Comparison of ENCODE assay signal across 30 cellular contexts in the genomic region with DNA sequence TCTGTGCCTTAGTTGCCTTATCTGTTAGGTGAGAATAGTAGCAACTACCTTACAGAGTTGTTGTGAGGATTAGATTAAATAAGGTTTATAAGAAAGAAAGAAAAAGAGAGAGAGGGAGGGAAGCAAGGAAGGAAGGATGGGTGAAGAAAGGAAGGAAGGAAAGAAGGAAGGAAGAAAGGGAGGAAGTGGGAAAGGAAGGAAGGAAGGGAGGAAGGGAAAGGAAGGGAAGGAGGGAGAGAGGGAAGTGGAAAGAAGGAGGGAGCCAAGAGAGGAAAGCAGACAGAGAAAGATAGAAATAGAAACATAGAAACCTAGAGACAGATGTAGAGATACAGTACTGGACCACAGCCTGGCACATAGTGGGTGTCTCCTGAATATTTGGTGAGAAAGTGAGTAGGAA.
"Had no signal": no experiment of that assay in that cellular context is flagged by ENCODE, and none has a peak within 500 bp of the region (broad histone marks: within the 10 kb centered on the region; RNA-seq: fewer than 3 reads in every experiment).

No MANE protein-coding gene starts in this region.

- H3K27ac ChIP-seq: adrenal gland, ascending aorta, body of pancreas, brain microvascular endothelial cell, breast epithelium, cardiac muscle cell had no signal

- H3K36me3 ChIP-seq: adrenal gland, ascending aorta, brain microvascular endothelial cell, breast epithelium, cardiac muscle cell had no signal

- FAIRE-seq: astrocyte had no signal

- H3K4me1 ChIP-seq: ascending aorta, body of pancreas, breast epithelium had no signal

- H3K4me3 ChIP-seq: adrenal gland, ascending aorta, body of pancreas, breast epithelium, cardiac muscle cell had no signal

- ATAC-seq: activated naive CD4-positive, alpha-beta T cell treated with anti-CD3 and anti-CD28 coated beads, Interleukin-2, amount 50 U/mL, for 72 hours; activated naive CD8-positive, alpha-beta T cell treated with anti-CD3 and anti-CD28 coated beads, Interleukin-2, amount 50 U/mL, for 24 hours; activated T-cell treated with anti-CD3 and anti-CD28 coated beads, Interleukin-2, amount 50 U/mL, for 4 hours; activated T-cell treated with anti-CD3 and anti-CD28 coated beads, Interleukin-2, amount 50 U/mL, for 72 hours; activated T-helper 17 cell treated with anti-CD3 and anti-CD28 coated beads, Interleukin-2, amount 50 U/mL, for 72 hours; body of pancreas had no signal

- H3K9me3 ChIP-seq: adrenal gland, ascending aorta, body of pancreas, breast epithelium had no signal

- H3K27me3 ChIP-seq: adrenal gland, ascending aorta, body of pancreas, brain microvascular endothelial cell, breast epithelium, cardiac muscle cell had no signal

- DNase-seq: activated effector memory CD4-positive, alpha-beta T cell treated with anti-CD3 and anti-CD28 coated beads, Interleukin-2, amount 50 U/mL, for 16 hours; activated effector memory CD4-positive, alpha-beta T cell treated with Interleukin-2 at 50 U/mL for 16 hours; activated gamma-delta T cell; activated gamma-delta T cell treated with Interleukin-2 at 50 U/mL for 16 hours; activated naive CD4-positive, alpha-beta T cell; activated naive CD4-positive, alpha-beta T cell treated with anti-CD3 and anti-CD28 coated beads for 36 hours; activated naive CD4-positive, alpha-beta T cell treated with anti-CD3 and anti-CD28 coated beads, Interleukin-2, amount 10 ng/mL, durations not matched to agents 7 days and 5 days; activated naive CD4-positive, alpha-beta T cell treated with anti-CD3 and anti-CD28 coated beads, Interleukin-2, amount 50 U/mL, for 16 hours; activated naive CD4-positive, alpha-beta T cell treated with Interleukin-2 at 50 U/mL for 16 hours; activated naive CD8-positive, alpha-beta T cell treated with anti-CD3 and anti-CD28 coated beads for 36 hours; activated naive CD8-positive, alpha-beta T cell treated with anti-CD3 and anti-CD28 coated beads, Interleukin-2, amount 10 ng/mL, durations not matched to agents 7 days and 5 days; activated naive CD8-positive, alpha-beta T cell treated with anti-CD3 and anti-CD28 coated beads, Interleukin-2, amount 50 U/mL, for 24 hours; activated T-cell treated with anti-CD3 and anti-CD28 coated beads, Interleukin-2, amount 50 U/mL, for 1 hour; activated T-cell treated with anti-CD3 and anti-CD28 coated beads, Interleukin-2, amount 50 U/mL, for 24 hours; activated T-cell treated with anti-CD3 and anti-CD28 coated beads, Interleukin-2, amount 50 U/mL, for 4 hours; activated T-cell treated with anti-CD3 and anti-CD28 coated beads, Interleukin-2, amount 50 U/mL, for 48 hours; activated T-cell treated with anti-CD3 and anti-CD28 coated beads, Interleukin-2, amount 50 U/mL, for 72 hours; adrenal gland; amniotic stem cell; aorta; body of pancreas; brain microvascular endothelial cell; central memory CD4-positive, alpha-beta T cell; cerebellar nuclear complex had no signal
